In genomic region chr15:72669803-72670202, GRCh38 we compare ENCODE assay signal across 13 cellular contexts. TPM values are rescaled to one million over a fixed set of nuclear protein-coding genes. Genes with fewer than 3 reads are reported as not detected.
"Had no signal": no experiment of that assay in that cellular context is flagged by ENCODE, and none has a peak within 500 bp of the region (broad histone marks: within the 10 kb centered on the region; RNA-seq: fewer than 3 reads in every experiment).

No MANE protein-coding gene starts in this region.

RNA-seq across cellular contexts. Expression of gene GOLGA6B, which starts 15.3 kb away (rescaled TPM):
- total RNA-seq: activated B cell treated with CpG ODN at 0.5 μM for 24 hours; activated CD4-positive, alpha-beta memory T cell treated with anti-CD3 and anti-CD28 coated beads for 36 hours; activated CD4-positive, alpha-beta memory T cell treated with anti-CD3 and anti-CD28 coated beads, Interleukin-2, amount 10 ng/mL, durations not matched to agents 7 days and 5 days; activated CD4-positive, alpha-beta T cell treated with anti-CD3 and anti-CD28 coated beads for 36 hours; activated CD4-positive, alpha-beta T cell treated with anti-CD3 and anti-CD28 coated beads, Interleukin-2, amount 10 ng/mL, durations not matched to agents 24 days and 14 days; activated CD4-positive, alpha-beta T cell treated with anti-CD3 and anti-CD28 coated beads, Interleukin-2, amount 10 ng/mL, durations not matched to agents 7 days and 5 days; activated CD8-positive, alpha-beta memory T cell treated with anti-CD3 and anti-CD28 coated beads for 36 hours; activated CD8-positive, alpha-beta memory T cell treated with anti-CD3 and anti-CD28 coated beads, Interleukin-2, amount 10 ng/mL, durations not matched to agents 7 days and 5 days; activated CD8-positive, alpha-beta T cell treated with anti-CD3 and anti-CD28 coated beads for 36 hours; activated CD8-positive, alpha-beta T cell treated with anti-CD3 and anti-CD28 coated beads, Interleukin-2, amount 10 ng/mL, durations not matched to agents 7 days and 5 days; T-helper 1 cell treated with Interleukin-12 subunit alpha and Interleukin-12 subunit beta and Interleukin-4 antibody, amounts not matched to agents 30 ng/mL and 1 ng/mL, for 36 hours; T-helper 2 cell treated with Interferon-gamma antibody and Interleukin-4, amounts not matched to agents 100 ng/mL and 5 ng/mL, for 36 hours had no signal

RNA-seq across cellular contexts. Expression of gene HIGD2B, which starts 16.2 kb away (rescaled TPM):
- total RNA-seq: activated CD4-positive, alpha-beta T cell treated with anti-CD3 and anti-CD28 coated beads for 36 hours; activated CD4-positive, alpha-beta T cell treated with anti-CD3 and anti-CD28 coated beads, Interleukin-2, amount 10 ng/mL, durations not matched to agents 24 days and 14 days; activated CD4-positive, alpha-beta T cell treated with anti-CD3 and anti-CD28 coated beads, Interleukin-2, amount 10 ng/mL, durations not matched to agents 7 days and 5 days; T-helper 2 cell treated with Interferon-gamma antibody and Interleukin-4, amounts not matched to agents 100 ng/mL and 5 ng/mL, for 36 hours; WTC11 had no signal
